ENCODE assay signal across 12 cellular contexts in the genomic region with DNA sequence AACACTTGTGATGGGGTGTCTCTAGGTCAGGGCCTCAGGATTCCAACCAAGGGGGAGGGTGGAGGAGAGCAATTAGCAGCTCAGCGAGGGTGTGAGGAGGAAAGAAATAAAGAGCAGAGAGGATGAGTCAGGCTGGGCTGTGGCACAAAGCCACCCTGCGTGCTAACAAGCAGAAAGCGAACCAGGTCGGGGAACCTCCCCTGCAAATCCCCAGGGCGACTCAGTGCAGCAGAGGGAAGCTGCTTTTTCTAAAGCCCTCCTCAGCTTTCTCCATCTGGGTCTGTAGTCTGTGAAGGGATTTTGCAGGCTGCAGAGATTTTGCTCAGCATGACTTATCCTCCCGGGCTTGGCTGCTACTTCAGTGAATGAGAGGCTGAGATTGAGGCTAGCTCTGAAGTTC. TPM values are rescaled to one million over a fixed set of nuclear protein-coding genes. Genes with fewer than 3 reads are reported as not detected.
A peak's percentile ranks its signal among the peaks of the same experiment; 100 is the strongest.
DNase-seq lines count a peak whose midpoint lies in the region; ATAC-seq, FAIRE-seq and TF ChIP-seq lines count a peak whose summit lies in the region.
"Had no signal": no experiment of that assay in that cellular context is flagged by ENCODE, and none has a peak within 500 bp of the region (broad histone marks: within the 10 kb centered on the region; RNA-seq: fewer than 3 reads in every experiment).

No MANE protein-coding gene starts in this region.

- no TSS peak for BruUV-seq in HCT116 (replicated peaks; lab: Mats Ljungman, UMichigan)

- TF ChIP-seq POLR2A in HCT116 (IDR thresholded peaks at IDR 0.05; ENCODE audit: borderline replicate concordance, extremely low read depth, insufficient read depth, insufficient read length) (no peak), lower leg skin (IDR thresholded peaks at IDR 0.05) (no peak), tibial nerve (IDR thresholded peaks at IDR 0.05) (no peak), prostate gland (IDR thresholded peaks at IDR 0.05) (no peak)

- H2AFZ ChIP-seq in HCT116 (ENCODE audit: low read depth, low read length, poor library complexity, severe bottlenecking) (peak overlapping the region; percentile 22), astrocyte (ENCODE audit: low read depth, low read length) (no peak overlapping the region)

- peaks cover 5% of the 10 kb centered on the region for H3K36me3 Mint-ChIP-seq in astrocyte (ENCODE audit: low read depth, unreplicated experiment)
- no peaks in the 10 kb centered on the region for H3K36me3 Mint-ChIP-seq in CD4-positive, alpha-beta T cell (ENCODE audit: low read depth)

- no peak for FAIRE-seq in astrocyte (lab: Jason Lieb, UNC)

- H3K4me2 ChIP-seq in HCT116 (ENCODE audit: low read length), result peak overlapping the region; percentile 61
- no peak overlapping the region for H3K4me2 ChIP-seq in astrocyte (ENCODE audit: low read length)

- 5 to 11% methylated on average over 6 of the region's 6 CpGs for WGBS in lower leg skin, 2 donors
- WGBS in tibial nerve, 2 donors, result 12% methylated on average over 6 of the region's 6 CpGs
- WGBS in prostate gland, result 18% methylated on average over 6 of the region's 6 CpGs

- no peak for TF ChIP-seq CTCF in AG10803 (conservative IDR thresholded peaks at IDR 0.05; ENCODE audit: low read length)
- no peak for TF ChIP-seq CTCF in HCT116 (IDR thresholded peaks at IDR 0.05 in 2 of 3, conservative IDR thresholded peaks at IDR 0.05 in 1 of 3; ENCODE audit: borderline replicate concordance in 1 of 3, insufficient read depth in 1 of 3, low read depth in 2 of 3, low read length in 2 of 3)
- no peak for TF ChIP-seq CTCF in astrocyte (IDR thresholded peaks at IDR 0.05; ENCODE audit: insufficient read depth, low read depth, low read length)
- TF ChIP-seq CTCF in lower leg skin (IDR thresholded peaks at IDR 0.05), result no peak
- TF ChIP-seq CTCF in tibial nerve (IDR thresholded peaks at IDR 0.05), result no peak
- no peak for TF ChIP-seq CTCF in prostate gland (IDR thresholded peaks at IDR 0.05)
- no peak for TF ChIP-seq CTCF in CD4-positive, alpha-beta T cell (IDR thresholded peaks at IDR 0.05)

- H3K27ac ChIP-seq in HCT116 (ENCODE audit: low read depth, low read length) (no peak overlapping the region), astrocyte (ENCODE audit: low read depth, low read length) (no peak overlapping the region), tibial nerve (no peak overlapping the region), prostate gland (no peak overlapping the region)
- no peak overlapping the region for H3K27ac ChIP-seq in CD4-positive, alpha-beta T cell (ENCODE audit: low read depth, low read length)
- H3K27ac ChIP-seq: epithelial cell of prostate had no signal

- H3K27ac Mint-ChIP-seq in astrocyte (ENCODE audit: unreplicated experiment), result no peak overlapping the region
- H3K27ac Mint-ChIP-seq in CD4-positive, alpha-beta T cell, result no peak overlapping the region
- H3K27ac Mint-ChIP-seq: stimulated activated naive CD8-positive, alpha-beta T cell treated with anti-CD3 and anti-CD28 coated beads, Interleukin-15, Interleukin-2, amounts not matched to agents 100 ng/mL and 50 ng/mL, for 24 hours had no signal

- TF ChIP-seq EP300 in tibial nerve (IDR thresholded peaks at IDR 0.05), result no peak

- no peaks in the 10 kb centered on the region; the same call in 1 of the 2 replicates for H3K27me3 ChIP-seq in HCT116 (ENCODE audit: insufficient read depth, low read length)
- H3K27me3 ChIP-seq in astrocyte (ENCODE audit: insufficient read depth, low read length), result peaks cover 8% of the 10 kb centered on the region
- H3K27me3 ChIP-seq in tibial nerve, result no peaks in the 10 kb centered on the region
- H3K27me3 ChIP-seq in prostate gland (replicated peaks; ENCODE audit: insufficient read depth), result no peaks in the 10 kb centered on the region
- peaks cover 6% of the 10 kb centered on the region for H3K27me3 ChIP-seq in CD4-positive, alpha-beta T cell (ENCODE audit: control insufficient read depth, insufficient read depth, low read length)

- H3K27me3 Mint-ChIP-seq in astrocyte (ENCODE audit: low read depth, unreplicated experiment), result peaks cover 41% of the 10 kb centered on the region
- peaks cover 61% of the 10 kb centered on the region for H3K27me3 Mint-ChIP-seq in CD4-positive, alpha-beta T cell

- no peaks in the 10 kb centered on the region for H3K9me3 ChIP-seq in HCT116 (ENCODE audit: control insufficient read depth in 1 of 2, insufficient read depth in 1 of 2, low read depth in 1 of 2, low read length in 2 of 2)
- H3K9me3 ChIP-seq in astrocyte (ENCODE audit: insufficient read depth, low read depth, low read length), result no peaks in the 10 kb centered on the region
- no peaks in the 10 kb centered on the region for H3K9me3 ChIP-seq in tibial nerve
- no peaks in the 10 kb centered on the region for H3K9me3 ChIP-seq in prostate gland
- no peaks in the 10 kb centered on the region for H3K9me3 ChIP-seq in CD4-positive, alpha-beta T cell (ENCODE audit: control insufficient read depth, low read length)
- H3K9me3 ChIP-seq: HAP-1 had no signal

- RAD21 ChIA-PET in HCT116 (lab: Charles Lee; ENCODE audit: low non-redundant PET in 1 of 2, low total read pairs in 2 of 2, uncharacterized antibody in 2 of 2, unreplicated experiment in 2 of 2), result no interaction called here

- ATAC-seq in HCT116, result peak; percentile 60
- no peak for ATAC-seq in CD4-positive, alpha-beta T cell (ENCODE audit: poor library complexity)
- ATAC-seq in HG02852 (IDR thresholded peaks at IDR 0.05; ENCODE audit: unreplicated experiment), result no peak

- DNase-seq in AG10803 (ENCODE audit: low read depth), result peak; percentile 48
- DNase-seq in HCT116 (ENCODE audit: low read depth, low spot score), result no peak
- peak; percentile 22 for DNase-seq in astrocyte (ENCODE audit: low read depth)
- peak; percentile 78 to 93 for DNase-seq in lower leg skin (ENCODE audit: low spot score in 2 of 2)
- DNase-seq in tibial nerve (ENCODE audit: low spot score in 2 of 2), result no peak
- no peak for DNase-seq in prostate gland (ENCODE audit: low spot score)
- DNase-seq in CD4-positive, alpha-beta T cell, result no peak
- DNase-seq: NCI-H524 treated with DMSO at 0.1 percent for 48 hours had no signal

- CTCF ChIA-PET in HCT116 (lab: Charles Lee), result interaction anchor here (1.0 kb wide), 1 partner anchor 10 kb away, joined by 5 read pairs; no protein-coding TSS in a partner anchor
- CTCF ChIA-PET in CD4-positive, alpha-beta T cell (lab: Charles Lee), result no interaction called here

- H3K79me2 ChIP-seq in HCT116 (ENCODE audit: insufficient read depth, low read length) (no peaks in the 10 kb centered on the region), astrocyte (ENCODE audit: insufficient read depth, low read length) (no peaks in the 10 kb centered on the region)

- H3K4me1 ChIP-seq in HCT116 (ENCODE audit: control insufficient read depth in 1 of 2, insufficient read depth in 2 of 2, low read length in 2 of 2) (peaks cover 21 to 31% of the 10 kb centered on the region in 2 experiments), astrocyte (ENCODE audit: insufficient read depth, low read length) (no peaks in the 10 kb centered on the region), tibial nerve (peaks cover 0 to 5% (median 0%) of the 10 kb centered on the region in 4 donors), prostate gland (replicated peaks) (no peaks in the 10 kb centered on the region)
- H3K4me1 ChIP-seq: HAP-1 had no signal

- POLR2A ChIA-PET in HCT116 (lab: Charles Lee), result no interaction called here
- POLR2A ChIA-PET in CD4-positive, alpha-beta T cell (lab: Charles Lee), result no interaction called here

- intact Hi-C loops in HCT116 (cut with micrococcal nuclease), result no loop called here
- intact Hi-C loops in lower leg skin (cut with DNase I; ENCODE audit: low total_unique reads), result no loop called here
- intact Hi-C loops in prostate gland (cut with DNase I), result no loop called here
- intact Hi-C loops in CD4-positive, alpha-beta T cell (cut with DNase I, micrococcal nuclease), result no loop called here

- H3K4me1 Mint-ChIP-seq in astrocyte (ENCODE audit: low read depth, unreplicated experiment), result peaks cover 7% of the 10 kb centered on the region
- H3K4me1 Mint-ChIP-seq in CD4-positive, alpha-beta T cell (ENCODE audit: low read depth), result no peaks in the 10 kb centered on the region

- H3K4me3 Mint-ChIP-seq in astrocyte (ENCODE audit: unreplicated experiment), result no peak overlapping the region
- H3K4me3 Mint-ChIP-seq in CD4-positive, alpha-beta T cell, result no peak overlapping the region
- H3K4me3 Mint-ChIP-seq: stimulated activated naive CD8-positive, alpha-beta T cell treated with anti-CD3 and anti-CD28 coated beads, Interleukin-15, Interleukin-2, amounts not matched to agents 100 ng/mL and 50 ng/mL, for 24 hours had no signal

- H3K9me3 Mint-ChIP-seq in astrocyte (ENCODE audit: unreplicated experiment), result peaks cover 2% of the 10 kb centered on the region
- peaks cover 4% of the 10 kb centered on the region for H3K9me3 Mint-ChIP-seq in CD4-positive, alpha-beta T cell
- H3K9me3 Mint-ChIP-seq: stimulated activated naive CD8-positive, alpha-beta T cell treated with anti-CD3 and anti-CD28 coated beads, Interleukin-15, Interleukin-2, amounts not matched to agents 100 ng/mL and 50 ng/mL, for 24 hours had no signal

- H4K20me1 ChIP-seq in HCT116 (ENCODE audit: insufficient read depth), result no peaks in the 10 kb centered on the region
- no peaks in the 10 kb centered on the region for H4K20me1 ChIP-seq in astrocyte (ENCODE audit: insufficient read depth, low read length)

- TF ChIP-seq RAD21 in HCT116 (IDR thresholded peaks at IDR 0.05; ENCODE audit: low read depth), result 0 out of 2 replicates have a peak, but pooled peaks have one; percentile 11

- no peaks in the 10 kb centered on the region for H3K36me3 ChIP-seq in HCT116 (ENCODE audit: control insufficient read depth in 1 of 2, insufficient read depth in 2 of 2, low read length in 2 of 2)
- H3K36me3 ChIP-seq in astrocyte (ENCODE audit: insufficient read depth, low read length), result no peaks in the 10 kb centered on the region
- no peaks in the 10 kb centered on the region for H3K36me3 ChIP-seq in tibial nerve
- no peaks in the 10 kb centered on the region for H3K36me3 ChIP-seq in prostate gland
- H3K36me3 ChIP-seq: HAP-1 had no signal

- no peaks in the 10 kb centered on the region for H3K9me2 ChIP-seq in HCT116 (ENCODE audit: insufficient read depth)

- H3K4me3 ChIP-seq in AG10803 (ENCODE audit: low read length) (no peak overlapping the region), HCT116 (replicated peaks in 1 of 2; ENCODE audit: low read depth in 1 of 2, low read length in 2 of 2) (0 out of 4 replicates have a peak overlapping the region, but pooled peaks of 1 of the 2 experiments have one; percentile 5), astrocyte (ENCODE audit: insufficient read depth, low read depth, low read length) (no peak overlapping the region), lower leg skin (ENCODE audit: low read depth, poor library complexity, severe bottlenecking) (no peak overlapping the region), tibial nerve (no peak overlapping the region), prostate gland (no peak overlapping the region)
- H3K4me3 ChIP-seq: HAP-1 had no signal

- no peak overlapping the region for H3K9ac ChIP-seq in HCT116 (ENCODE audit: low read length)
- H3K9ac ChIP-seq in astrocyte (ENCODE audit: low read length), result no peak overlapping the region

RNA-seq across cellular contexts. Expression of a gene that starts 6.6 kb away (rescaled TPM):
- total RNA-seq in HCT116 (2021; ENCODE audit: unreplicated experiment), result not detected
- not detected in 2 replicates for polyA plus RNA-seq in HCT116 (2012)
- not detected in 2 replicates for total RNA-seq in astrocyte
- total RNA-seq in lower leg skin, result not detected
- total RNA-seq in tibial nerve, result not detected
- total RNA-seq in prostate gland, result 1 to 10 TPM in 1 of 2 donors, not detected in 1; 2.6 TPM
- not detected for total RNA-seq in CD4-positive, alpha-beta T cell

RNA-seq across cellular contexts. Expression of a gene that starts 28.0 kb away (rescaled TPM):
- 46.3 TPM for total RNA-seq in HCT116 (2021; ENCODE audit: unreplicated experiment)
- polyA plus RNA-seq in HCT116 (2012), result 44.5 and 51.2 TPM in 2 replicates
- 29.2 and 31.1 TPM in 2 replicates for total RNA-seq in astrocyte
- total RNA-seq in lower leg skin, result 10 to 100 TPM; 30.5 to 45.7 (median 34.5) TPM
- total RNA-seq in tibial nerve, result 10 to 100 TPM; 12.6 to 20.9 (median 19.0) TPM
- total RNA-seq in prostate gland, result 10 to 100 TPM; 21.7 to 49.9 TPM
- 10 to 100 TPM; 58.8 to 60.7 TPM for total RNA-seq in CD4-positive, alpha-beta T cell

RNA-seq across cellular contexts. Expression of a gene that starts 56.6 kb away (rescaled TPM):
- total RNA-seq in HCT116 (2021; ENCODE audit: unreplicated experiment), result 7.0 TPM
- polyA plus RNA-seq in HCT116 (2012), result 9.6 and 11.4 TPM in 2 replicates
- 12.3 and 15.3 TPM in 2 replicates for total RNA-seq in astrocyte
- total RNA-seq in lower leg skin, result 10 to 100 TPM; 40.5 to 66.3 (median 46.8) TPM
- total RNA-seq in tibial nerve, result 10 to 100 TPM; 11.7 to 14.2 (median 13.4) TPM
- total RNA-seq in prostate gland, result 10 to 100 TPM; 10.5 to 16.8 TPM
- not detected for total RNA-seq in CD4-positive, alpha-beta T cell

Comparison
In these comparisons a context has a peak if more than half of its experiments do, and no peak if none do; other contexts are left out.
1. DNase-seq: peak in AG10803 (single experiment), astrocyte (single experiment) and lower leg skin (2 of 2); none in HCT116 (single experiment), tibial nerve (0 of 2), prostate gland (single experiment) and CD4-positive, alpha-beta T cell (0 of 10).